ENCODE assay signal across 37 cellular contexts in the genomic region with DNA sequence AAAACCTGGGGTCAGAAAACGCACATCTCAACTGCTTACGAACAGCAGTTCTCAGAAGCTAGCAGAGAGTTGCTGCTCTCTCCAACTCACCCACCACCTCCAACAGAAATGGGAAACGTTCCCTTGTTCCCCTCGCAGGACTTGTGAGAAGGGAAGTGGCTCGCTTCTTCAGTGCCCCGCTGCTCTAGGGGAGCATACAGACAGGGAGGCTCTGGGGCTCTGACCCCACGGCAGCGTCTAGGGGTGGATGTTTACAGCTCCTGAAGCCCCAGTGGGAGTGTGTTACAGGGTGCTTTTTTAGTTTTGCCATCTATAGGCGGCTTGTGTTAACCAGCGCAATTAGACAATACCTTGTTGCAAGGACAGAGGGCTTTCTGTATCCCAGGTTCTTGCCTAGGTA.
"Had no signal": no experiment of that assay in that cellular context is flagged by ENCODE, and none has a peak within 500 bp of the region (broad histone marks: within the 10 kb centered on the region; RNA-seq: fewer than 3 reads in every experiment).

No MANE protein-coding gene starts in this region.

- H3K4me3 ChIP-seq: adrenal gland, ascending aorta, cardiac muscle cell had no signal

- H3K27ac Mint-ChIP-seq: activated B cell treated with CpG ODN at 0.5 μM for 24 hours; activated CD4-positive, alpha-beta memory T cell treated with anti-CD3 and anti-CD28 coated beads for 36 hours; activated CD4-positive, alpha-beta T cell treated with anti-CD3 and anti-CD28 coated beads, Interleukin-2, amount 10 ng/mL, durations not matched to agents 24 days and 14 days; activated CD8-positive, alpha-beta T cell treated with anti-CD3 and anti-CD28 coated beads for 36 hours; activated naive CD4-positive, alpha-beta T cell treated with anti-CD3 and anti-CD28 coated beads for 36 hours; activated naive CD4-positive, alpha-beta T cell treated with anti-CD3 and anti-CD28 coated beads, Interleukin-2, amount 50 U/mL, for 72 hours; activated naive CD8-positive, alpha-beta T cell treated with anti-CD3 and anti-CD28 coated beads for 36 hours; activated T-cell treated with anti-CD3 and anti-CD28 coated beads, Interleukin-2, amount 50 U/mL, for 72 hours; activated T-helper 1 cell treated with anti-CD3 and anti-CD28 coated beads, Interleukin-12 subunit alpha, Interleukin-12 subunit beta, Interleukin-2, Interleukin-4 antibody, amounts not matched to agents 30 ng/mL and 10 ng/mL and 1 ng/mL, durations not matched to agents 14 hours and 24 hours and 36 hours; activated T-helper 17 cell treated with anti-CD3 and anti-CD28 coated beads, Interleukin-2, amount 50 U/mL, for 72 hours; brain; T-helper 1 cell treated with Interleukin-12 subunit alpha and Interleukin-12 subunit beta and Interleukin-4 antibody, amounts not matched to agents 30 μg/mL and 1 μg/mL, for 36 hours; T-helper 2 cell treated with Interferon-gamma antibody and Interleukin-4, amounts not matched to agents 5 μg/mL and 100 μg/mL, for 36 hours had no signal

- H3K27me3 Mint-ChIP-seq: central memory CD8-positive, alpha-beta T cell had no signal

- H3K36me3 Mint-ChIP-seq: activated CD4-positive, alpha-beta memory T cell treated with anti-CD3 and anti-CD28 coated beads for 36 hours; activated naive CD4-positive, alpha-beta T cell treated with anti-CD3 and anti-CD28 coated beads, Interleukin-2, amount 50 U/mL, for 72 hours; activated naive CD8-positive, alpha-beta T cell treated with anti-CD3 and anti-CD28 coated beads for 36 hours; brain had no signal

- H3K9me3 ChIP-seq: adrenal gland, ascending aorta had no signal

- H3K9me3 Mint-ChIP-seq: activated B cell treated with CpG ODN at 0.5 μM for 24 hours; activated CD4-positive, alpha-beta memory T cell treated with anti-CD3 and anti-CD28 coated beads for 36 hours; activated CD4-positive, alpha-beta T cell treated with anti-CD3 and anti-CD28 coated beads, Interleukin-2, amount 10 ng/mL, durations not matched to agents 24 days and 14 days; activated CD8-positive, alpha-beta T cell treated with anti-CD3 and anti-CD28 coated beads for 36 hours; activated naive CD4-positive, alpha-beta T cell treated with anti-CD3 and anti-CD28 coated beads for 36 hours; activated naive CD4-positive, alpha-beta T cell treated with anti-CD3 and anti-CD28 coated beads, Interleukin-2, amount 50 U/mL, for 72 hours; activated naive CD8-positive, alpha-beta T cell treated with anti-CD3 and anti-CD28 coated beads for 36 hours; activated T-cell treated with anti-CD3 and anti-CD28 coated beads, Interleukin-2, amount 50 U/mL, for 4 hours; activated T-cell treated with anti-CD3 and anti-CD28 coated beads, Interleukin-2, amount 50 U/mL, for 72 hours; activated T-helper 1 cell treated with anti-CD3 and anti-CD28 coated beads, Interleukin-12 subunit alpha, Interleukin-12 subunit beta, Interleukin-2, Interleukin-4 antibody, amounts not matched to agents 30 ng/mL and 10 ng/mL and 1 ng/mL, durations not matched to agents 14 hours and 24 hours and 36 hours; activated T-helper 17 cell treated with anti-CD3 and anti-CD28 coated beads, Interleukin-2, amount 50 U/mL, for 72 hours; central memory CD8-positive, alpha-beta T cell; T-helper 1 cell treated with Interleukin-12 subunit alpha and Interleukin-12 subunit beta and Interleukin-4 antibody, amounts not matched to agents 30 μg/mL and 1 μg/mL, for 36 hours; T-helper 2 cell treated with Interferon-gamma antibody and Interleukin-4, amounts not matched to agents 5 μg/mL and 100 μg/mL, for 36 hours had no signal

- H3K4me1 ChIP-seq: adrenal gland, ascending aorta had no signal

- DNase-seq: activated B cell treated with CpG ODN at 0.5 μM for 24 hours; activated CD4-positive, alpha-beta memory T cell treated with anti-CD3 and anti-CD28 coated beads for 36 hours; activated CD4-positive, alpha-beta T cell treated with anti-CD3 and anti-CD28 coated beads for 4 hours; activated CD4-positive, alpha-beta T cell treated with anti-CD3 and anti-CD28 coated beads, Interleukin-2, amount 10 ng/mL, durations not matched to agents 24 days and 14 days; activated CD4-positive, alpha-beta T cell treated with anti-CD3 and anti-CD28 coated beads, Interleukin-2, amount 50 U/mL, for 1 hour; activated CD4-positive, alpha-beta T cell treated with anti-CD3 and anti-CD28 coated beads, Interleukin-2, amount 50 U/mL, for 4 hours; activated CD4-positive, CD25-positive, alpha-beta regulatory T cell treated with anti-CD3 and anti-CD28 coated beads, Interleukin-2, amount 50 U/mL, for 72 hours; activated CD8-positive, alpha-beta memory T cell treated with anti-CD3 and anti-CD28 coated beads, Interleukin-2, amount 50 U/mL, for 4 hours; activated CD8-positive, alpha-beta T cell treated with anti-CD3 and anti-CD28 coated beads for 36 hours; activated effector memory CD4-positive, alpha-beta T cell treated with anti-CD3 and anti-CD28 coated beads, Interleukin-2, amount 50 U/mL, for 16 hours; activated gamma-delta T cell treated with Interleukin-2 at 50 U/mL for 16 hours; activated naive CD4-positive, alpha-beta T cell; activated naive CD4-positive, alpha-beta T cell treated with anti-CD3 and anti-CD28 coated beads for 36 hours; activated naive CD4-positive, alpha-beta T cell treated with anti-CD3 and anti-CD28 coated beads, Interleukin-2, amount 50 U/mL, for 16 hours; activated naive CD8-positive, alpha-beta T cell treated with anti-CD3 and anti-CD28 coated beads for 36 hours; activated T-cell treated with anti-CD3 and anti-CD28 coated beads for 4 hours; activated T-cell treated with anti-CD3 and anti-CD28 coated beads, Interleukin-2, amount 50 U/mL, for 1 hour; activated T-cell treated with anti-CD3 and anti-CD28 coated beads, Interleukin-2, amount 50 U/mL, for 4 hours; activated T-cell treated with anti-CD3 and anti-CD28 coated beads, Interleukin-2, amount 50 U/mL, for 72 hours; adrenal gland; amniotic stem cell; anterior cingulate cortex; caudate nucleus; cerebellar nuclear complex; T-helper 1 cell; T-helper 2 cell; T-helper 9 cell had no signal

- H3K4me3 Mint-ChIP-seq: activated B cell treated with CpG ODN at 0.5 μM for 24 hours; activated CD4-positive, alpha-beta memory T cell treated with anti-CD3 and anti-CD28 coated beads for 36 hours; activated CD4-positive, alpha-beta T cell treated with anti-CD3 and anti-CD28 coated beads, Interleukin-2, amount 10 ng/mL, durations not matched to agents 24 days and 14 days; activated CD8-positive, alpha-beta T cell treated with anti-CD3 and anti-CD28 coated beads for 36 hours; activated naive CD4-positive, alpha-beta T cell treated with anti-CD3 and anti-CD28 coated beads for 36 hours; activated naive CD8-positive, alpha-beta T cell treated with anti-CD3 and anti-CD28 coated beads for 36 hours; activated T-cell treated with anti-CD3 and anti-CD28 coated beads, Interleukin-2, amount 50 U/mL, for 4 hours; activated T-cell treated with anti-CD3 and anti-CD28 coated beads, Interleukin-2, amount 50 U/mL, for 72 hours; activated T-helper 1 cell treated with anti-CD3 and anti-CD28 coated beads, Interleukin-12 subunit alpha, Interleukin-12 subunit beta, Interleukin-2, Interleukin-4 antibody, amounts not matched to agents 30 ng/mL and 10 ng/mL and 1 ng/mL, durations not matched to agents 14 hours and 24 hours and 36 hours; activated T-helper 17 cell treated with anti-CD3 and anti-CD28 coated beads, Interleukin-2, amount 50 U/mL, for 72 hours; brain; central memory CD8-positive, alpha-beta T cell; T-helper 1 cell treated with Interleukin-12 subunit alpha and Interleukin-12 subunit beta and Interleukin-4 antibody, amounts not matched to agents 30 μg/mL and 1 μg/mL, for 36 hours; T-helper 2 cell treated with Interferon-gamma antibody and Interleukin-4, amounts not matched to agents 5 μg/mL and 100 μg/mL, for 36 hours had no signal

- ATAC-seq: activated CD8-positive, alpha-beta T cell treated with anti-CD3 and anti-CD28 coated beads for 36 hours; activated T-cell treated with anti-CD3 and anti-CD28 coated beads, Interleukin-2, amount 50 U/mL, for 4 hours; activated T-cell treated with anti-CD3 and anti-CD28 coated beads, Interleukin-2, amount 50 U/mL, for 72 hours; activated T-helper 17 cell treated with anti-CD3 and anti-CD28 coated beads, Interleukin-2, amount 50 U/mL, for 72 hours had no signal

- H3K27me3 ChIP-seq: adrenal gland, ascending aorta, cardiac muscle cell had no signal

- H3K27ac ChIP-seq: adrenal gland, ascending aorta, cardiac muscle cell, VCaP had no signal

- H3K36me3 ChIP-seq: adrenal gland, ascending aorta, cardiac muscle cell had no signal

- H3K4me1 Mint-ChIP-seq: activated B cell treated with CpG ODN at 0.5 μM for 24 hours; activated CD4-positive, alpha-beta T cell treated with anti-CD3 and anti-CD28 coated beads, Interleukin-2, amount 10 ng/mL, durations not matched to agents 24 days and 14 days; activated naive CD8-positive, alpha-beta T cell treated with anti-CD3 and anti-CD28 coated beads for 36 hours; activated T-helper 17 cell treated with anti-CD3 and anti-CD28 coated beads, Interleukin-2, amount 50 U/mL, for 72 hours; central memory CD8-positive, alpha-beta T cell had no signal
